21 cellular contexts compared by ENCODE assay signal in the genomic region with DNA sequence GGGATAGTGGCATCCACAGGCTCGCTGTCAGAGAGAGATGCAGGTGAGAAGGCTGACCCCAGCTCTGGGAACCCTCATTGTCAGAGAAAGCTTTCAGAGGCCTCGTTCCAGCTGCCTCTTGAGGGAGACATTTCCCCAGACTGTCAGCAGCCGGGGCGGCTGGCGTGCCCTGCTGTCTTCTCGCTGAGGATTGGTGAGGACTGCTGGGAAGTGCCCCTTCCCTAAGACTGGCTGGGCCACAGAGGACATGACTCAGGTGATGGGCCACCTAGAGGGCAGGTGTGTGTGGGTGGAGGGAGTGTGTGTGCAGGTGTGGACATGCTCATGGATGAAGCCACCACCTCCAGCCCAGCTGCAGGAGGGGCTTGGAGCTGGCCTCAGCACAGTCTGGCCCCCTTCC. TPM values are rescaled to one million over a fixed set of nuclear protein-coding genes. Genes with fewer than 3 reads are reported as not detected.
"Had no signal": no experiment of that assay in that cellular context is flagged by ENCODE, and none has a peak within 500 bp of the region (broad histone marks: within the 10 kb centered on the region; RNA-seq: fewer than 3 reads in every experiment).

No MANE protein-coding gene starts in this region.

- ATAC-seq: activated CD4-positive, CD25-positive, alpha-beta regulatory T cell treated with anti-CD3 and anti-CD28 coated beads, Interleukin-2, amount 50 U/mL, for 24 hours; activated naive CD4-positive, alpha-beta T cell treated with anti-CD3 and anti-CD28 coated beads, Interleukin-2, amount 50 U/mL, for 72 hours; gastrocnemius medialis; left ventricle myocardium superior; naive thymus-derived CD8-positive, alpha-beta T cell; pancreas had no signal

- H3K9me3 ChIP-seq: adrenal gland, gastrocnemius medialis, pancreas, right lobe of liver, tibial nerve had no signal

- H3K4me1 ChIP-seq: adrenal gland, gastrocnemius medialis, pancreas, right lobe of liver, tibial nerve had no signal

- H3K4me3 ChIP-seq: adrenal gland, cardiac muscle cell, gastrocnemius medialis, pancreas, right lobe of liver, tibial nerve had no signal

- DNase-seq: activated CD4-positive, alpha-beta T cell treated with anti-CD3 and anti-CD28 coated beads, Interleukin-2, amount 50 U/mL, for 1 hour; activated gamma-delta T cell treated with Interleukin-2 at 50 U/mL for 16 hours; adrenal gland; erythroblast; gastrocnemius medialis; left ventricle myocardium superior; naive thymus-derived CD8-positive, alpha-beta T cell; pancreas; right lobe of liver; small intestine; stimulated activated CD4-positive, alpha-beta T cell treated with anti-CD3 and anti-CD28 coated beads, Interleukin-15, amount 100 ng/mL, for 24 hours; stimulated activated CD4-positive, alpha-beta T cell treated with anti-CD3 and anti-CD28 coated beads, Interleukin-2, amount 100 ng/mL, for 48 hours; T1000 had no signal

- H3K27me3 ChIP-seq: adrenal gland, cardiac muscle cell, gastrocnemius medialis, pancreas, right lobe of liver, tibial nerve had no signal

- H3K27ac ChIP-seq: adrenal gland, cardiac muscle cell, gastrocnemius medialis, pancreas, right lobe of liver, tibial nerve had no signal

- H3K36me3 ChIP-seq: adrenal gland, cardiac muscle cell, gastrocnemius medialis, pancreas, right lobe of liver, tibial nerve had no signal

RNA-seq across cellular contexts. Expression of a gene that starts 25.3 kb away (rescaled TPM):
- total RNA-seq: activated CD8-positive, alpha-beta memory T cell treated with anti-CD3 and anti-CD28 coated beads for 36 hours; activated naive CD4-positive, alpha-beta T cell treated with anti-CD3 and anti-CD28 coated beads, Interleukin-2, amount 50 U/mL, for 72 hours; activated T-helper 1 cell treated with anti-CD3 and anti-CD28 coated beads, Interleukin-12 subunit alpha, Interleukin-12 subunit beta, Interleukin-2, Interleukin-4 antibody, amounts not matched to agents 30 ng/mL and 10 ng/mL and 1 ng/mL, durations not matched to agents 14 hours and 24 hours and 36 hours; adrenal gland; cardiac muscle cell; gastrocnemius medialis; kidney epithelial cell; left ventricle myocardium superior; naive thymus-derived CD8-positive, alpha-beta T cell; right lobe of liver; T-helper 1 cell treated with Interleukin-12 subunit alpha and Interleukin-12 subunit beta and Interleukin-4 antibody, amounts not matched to agents 30 ng/mL and 1 ng/mL, for 36 hours; tibial nerve had no signal
